2 cellular contexts compared by ENCODE assay signal in genomic region chr22:39257522-39258475, GRCh38.
A peak's percentile ranks its signal among the peaks of the same experiment; 100 is the strongest.
TF ChIP-seq lines count a peak whose summit lies in the region.

No MANE protein-coding gene starts in this region.

TF ChIP-seq in HEK293, 187 proteins besides CTCF, POLR2A, EP300 and RAD21:
- TF ChIP-seq, protein P1, sequence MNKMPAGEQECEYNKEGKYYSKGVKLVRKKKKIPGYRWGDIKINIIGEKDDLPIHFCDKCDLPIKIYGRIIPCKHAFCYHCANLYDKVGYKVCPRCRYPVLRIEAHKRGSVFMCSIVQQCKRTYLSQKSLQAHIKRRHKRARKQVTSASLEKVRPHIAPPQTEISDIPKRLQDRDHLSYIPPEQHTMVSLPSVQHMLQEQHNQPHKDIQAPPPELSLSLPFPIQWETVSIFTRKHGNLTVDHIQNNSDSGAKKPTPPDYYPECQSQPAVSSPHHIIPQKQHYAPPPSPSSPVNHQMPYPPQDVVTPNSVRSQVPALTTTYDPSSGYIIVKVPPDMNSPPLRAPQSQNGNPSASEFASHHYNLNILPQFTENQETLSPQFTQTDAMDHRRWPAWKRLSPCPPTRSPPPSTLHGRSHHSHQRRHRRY (tag by site-specific recombination; IDR thresholded peaks at IDR 0.05): no peak
- TF ChIP-seq ZNF600 (tag by site-specific recombination; IDR thresholded peaks at IDR 0.05) (0 out of 2 replicates have a peak, but pooled peaks have one; percentile 14), ZNF140 (tag by site-specific recombination; IDR thresholded peaks at IDR 0.05) (no peak), ZNF670 (tag by site-specific recombination; IDR thresholded peaks at IDR 0.05; ENCODE audit: low read depth) (no peak), ZNF37A (tag by site-specific recombination; IDR thresholded peaks at IDR 0.05) (no peak)
- TF ChIP-seq, protein P2, sequence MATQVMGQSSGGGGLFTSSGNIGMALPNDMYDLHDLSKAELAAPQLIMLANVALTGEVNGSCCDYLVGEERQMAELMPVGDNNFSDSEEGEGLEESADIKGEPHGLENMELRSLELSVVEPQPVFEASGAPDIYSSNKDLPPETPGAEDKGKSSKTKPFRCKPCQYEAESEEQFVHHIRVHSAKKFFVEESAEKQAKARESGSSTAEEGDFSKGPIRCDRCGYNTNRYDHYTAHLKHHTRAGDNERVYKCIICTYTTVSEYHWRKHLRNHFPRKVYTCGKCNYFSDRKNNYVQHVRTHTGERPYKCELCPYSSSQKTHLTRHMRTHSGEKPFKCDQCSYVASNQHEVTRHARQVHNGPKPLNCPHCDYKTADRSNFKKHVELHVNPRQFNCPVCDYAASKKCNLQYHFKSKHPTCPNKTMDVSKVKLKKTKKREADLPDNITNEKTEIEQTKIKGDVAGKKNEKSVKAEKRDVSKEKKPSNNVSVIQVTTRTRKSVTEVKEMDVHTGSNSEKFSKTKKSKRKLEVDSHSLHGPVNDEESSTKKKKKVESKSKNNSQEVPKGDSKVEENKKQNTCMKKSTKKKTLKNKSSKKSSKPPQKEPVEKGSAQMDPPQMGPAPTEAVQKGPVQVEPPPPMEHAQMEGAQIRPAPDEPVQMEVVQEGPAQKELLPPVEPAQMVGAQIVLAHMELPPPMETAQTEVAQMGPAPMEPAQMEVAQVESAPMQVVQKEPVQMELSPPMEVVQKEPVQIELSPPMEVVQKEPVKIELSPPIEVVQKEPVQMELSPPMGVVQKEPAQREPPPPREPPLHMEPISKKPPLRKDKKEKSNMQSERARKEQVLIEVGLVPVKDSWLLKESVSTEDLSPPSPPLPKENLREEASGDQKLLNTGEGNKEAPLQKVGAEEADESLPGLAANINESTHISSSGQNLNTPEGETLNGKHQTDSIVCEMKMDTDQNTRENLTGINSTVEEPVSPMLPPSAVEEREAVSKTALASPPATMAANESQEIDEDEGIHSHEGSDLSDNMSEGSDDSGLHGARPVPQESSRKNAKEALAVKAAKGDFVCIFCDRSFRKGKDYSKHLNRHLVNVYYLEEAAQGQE (tag by site-specific recombination; IDR thresholded peaks at IDR 0.05): no peak

TF ChIP-seq in H1, 55 proteins besides CTCF, POLR2A, EP300 and RAD21:
- TF ChIP-seq BCL11A (IDR thresholded peaks at IDR 0.05; ENCODE audit: low read depth in 2 of 2, low read length in 2 of 2) (no peak), POU5F1 (IDR thresholded peaks at IDR 0.05; ENCODE audit: low read depth, low read length) (no peak), KDM1A (IDR thresholded peaks at IDR 0.05; ENCODE audit: borderline replicate concordance, low read length) (no peak), CHD1 (IDR thresholded peaks at IDR 0.05; ENCODE audit: low read depth, low read length) (no peak), FOSL1 (IDR thresholded peaks at IDR 0.05; ENCODE audit: insufficient read depth, low read depth, low read length) (no peak), SIRT6 (IDR thresholded peaks at IDR 0.05; ENCODE audit: low read length) (no peak), NANOG (IDR thresholded peaks at IDR 0.05; ENCODE audit: insufficient read depth, low read depth, low read length, poor library complexity, severe bottlenecking) (no peak), KDM4A (IDR thresholded peaks at IDR 0.05; ENCODE audit: low read depth, low read length, severe bottlenecking) (no peak), CTBP2 (IDR thresholded peaks at IDR 0.05; ENCODE audit: borderline replicate concordance, insufficient read depth, insufficient read length, low read length) (no peak), TAF1 (IDR thresholded peaks at IDR 0.05; ENCODE audit: low read depth, low read length) (no peak)
